ENCODE assay signal across 1 cellular context in the genomic region with DNA sequence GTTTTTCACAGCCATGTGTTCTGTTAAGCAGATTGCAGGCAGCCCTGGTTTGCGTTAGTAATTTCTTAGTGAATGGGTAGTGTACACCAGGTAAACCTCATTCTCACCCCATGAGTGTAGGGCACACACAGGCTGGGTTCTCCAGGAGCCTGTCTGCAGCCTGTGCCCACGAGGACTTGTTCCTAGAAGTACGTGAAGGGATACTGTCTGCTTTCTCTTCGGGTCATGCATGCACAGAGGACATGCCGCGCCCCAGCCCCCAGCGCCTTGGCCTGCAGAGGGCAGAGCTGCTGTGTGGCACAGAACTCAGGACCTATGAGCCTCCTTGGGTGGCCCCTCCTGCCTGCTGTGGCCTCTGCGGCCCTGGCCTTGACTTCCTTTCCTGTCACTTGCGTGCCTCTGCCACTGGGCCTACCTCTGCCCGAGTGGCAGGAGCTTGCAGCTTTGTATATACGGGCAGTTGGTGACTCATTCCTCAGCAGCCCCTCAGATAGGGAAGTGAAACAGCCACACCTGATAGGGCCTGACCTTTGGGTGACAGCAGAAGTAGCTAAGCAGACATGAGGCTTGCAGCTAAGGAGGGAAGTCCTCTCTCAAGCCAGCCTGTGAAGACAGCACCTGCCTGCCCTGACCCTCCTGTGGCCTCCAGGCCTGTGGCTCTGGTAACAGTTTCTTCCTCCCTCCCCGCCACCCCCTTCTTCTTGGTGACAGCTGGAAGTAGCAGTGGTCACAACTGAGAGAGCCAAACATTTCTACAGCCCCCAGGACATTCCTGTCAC.
TF ChIP-seq lines count a peak whose summit lies in the region.

No MANE protein-coding gene starts in this region.

TF ChIP-seq in HepG2, 621 proteins besides CTCF, POLR2A, EP300 and RAD21 (continued from another document and continues in another):
- TF ChIP-seq, protein P1, sequence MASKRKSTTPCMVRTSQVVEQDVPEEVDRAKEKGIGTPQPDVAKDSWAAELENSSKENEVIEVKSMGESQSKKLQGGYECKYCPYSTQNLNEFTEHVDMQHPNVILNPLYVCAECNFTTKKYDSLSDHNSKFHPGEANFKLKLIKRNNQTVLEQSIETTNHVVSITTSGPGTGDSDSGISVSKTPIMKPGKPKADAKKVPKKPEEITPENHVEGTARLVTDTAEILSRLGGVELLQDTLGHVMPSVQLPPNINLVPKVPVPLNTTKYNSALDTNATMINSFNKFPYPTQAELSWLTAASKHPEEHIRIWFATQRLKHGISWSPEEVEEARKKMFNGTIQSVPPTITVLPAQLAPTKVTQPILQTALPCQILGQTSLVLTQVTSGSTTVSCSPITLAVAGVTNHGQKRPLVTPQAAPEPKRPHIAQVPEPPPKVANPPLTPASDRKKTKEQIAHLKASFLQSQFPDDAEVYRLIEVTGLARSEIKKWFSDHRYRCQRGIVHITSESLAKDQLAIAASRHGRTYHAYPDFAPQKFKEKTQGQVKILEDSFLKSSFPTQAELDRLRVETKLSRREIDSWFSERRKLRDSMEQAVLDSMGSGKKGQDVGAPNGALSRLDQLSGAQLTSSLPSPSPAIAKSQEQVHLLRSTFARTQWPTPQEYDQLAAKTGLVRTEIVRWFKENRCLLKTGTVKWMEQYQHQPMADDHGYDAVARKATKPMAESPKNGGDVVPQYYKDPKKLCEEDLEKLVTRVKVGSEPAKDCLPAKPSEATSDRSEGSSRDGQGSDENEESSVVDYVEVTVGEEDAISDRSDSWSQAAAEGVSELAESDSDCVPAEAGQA (IDR thresholded peaks at IDR 0.05; ENCODE audit: low read depth): peak; percentile 9; the same call in 1 of the 2 replicates
- TF ChIP-seq, protein P1 (CRISPR knock-in tag; IDR thresholded peaks at IDR 0.05; ENCODE audit: borderline replicate concordance): no peak
- TF ChIP-seq THYN1 (CRISPR knock-in tag; IDR thresholded peaks at IDR 0.05; ENCODE audit: borderline replicate concordance, low read depth): peak; percentile 52; the same call in 1 of the 2 replicates
- no peak for TF ChIP-seq ZFP37 (CRISPR knock-in tag; IDR thresholded peaks at IDR 0.05; ENCODE audit: borderline replicate concordance)
- no peak for TF ChIP-seq ZNF543 (CRISPR knock-in tag; IDR thresholded peaks at IDR 0.05)
- no peak for TF ChIP-seq PAX8 (CRISPR knock-in tag; IDR thresholded peaks at IDR 0.05; ENCODE audit: borderline replicate concordance)
- peak; percentile 24; the same call in 1 of the 2 replicates for TF ChIP-seq PHF20 (CRISPR knock-in tag; IDR thresholded peaks at IDR 0.05)
- TF ChIP-seq ZBTB21 (CRISPR knock-in tag; IDR thresholded peaks at IDR 0.05): 0 out of 2 replicates have a peak, but pooled peaks have one; percentile 26
- no peak for TF ChIP-seq NONO (IDR thresholded peaks at IDR 0.05)
- TF ChIP-seq NONO (CRISPR knock-in tag; conservative IDR thresholded peaks at IDR 0.05): no peak
- no peak for TF ChIP-seq MTA3 (CRISPR knock-in tag; IDR thresholded peaks at IDR 0.05)
- TF ChIP-seq, protein P2, sequence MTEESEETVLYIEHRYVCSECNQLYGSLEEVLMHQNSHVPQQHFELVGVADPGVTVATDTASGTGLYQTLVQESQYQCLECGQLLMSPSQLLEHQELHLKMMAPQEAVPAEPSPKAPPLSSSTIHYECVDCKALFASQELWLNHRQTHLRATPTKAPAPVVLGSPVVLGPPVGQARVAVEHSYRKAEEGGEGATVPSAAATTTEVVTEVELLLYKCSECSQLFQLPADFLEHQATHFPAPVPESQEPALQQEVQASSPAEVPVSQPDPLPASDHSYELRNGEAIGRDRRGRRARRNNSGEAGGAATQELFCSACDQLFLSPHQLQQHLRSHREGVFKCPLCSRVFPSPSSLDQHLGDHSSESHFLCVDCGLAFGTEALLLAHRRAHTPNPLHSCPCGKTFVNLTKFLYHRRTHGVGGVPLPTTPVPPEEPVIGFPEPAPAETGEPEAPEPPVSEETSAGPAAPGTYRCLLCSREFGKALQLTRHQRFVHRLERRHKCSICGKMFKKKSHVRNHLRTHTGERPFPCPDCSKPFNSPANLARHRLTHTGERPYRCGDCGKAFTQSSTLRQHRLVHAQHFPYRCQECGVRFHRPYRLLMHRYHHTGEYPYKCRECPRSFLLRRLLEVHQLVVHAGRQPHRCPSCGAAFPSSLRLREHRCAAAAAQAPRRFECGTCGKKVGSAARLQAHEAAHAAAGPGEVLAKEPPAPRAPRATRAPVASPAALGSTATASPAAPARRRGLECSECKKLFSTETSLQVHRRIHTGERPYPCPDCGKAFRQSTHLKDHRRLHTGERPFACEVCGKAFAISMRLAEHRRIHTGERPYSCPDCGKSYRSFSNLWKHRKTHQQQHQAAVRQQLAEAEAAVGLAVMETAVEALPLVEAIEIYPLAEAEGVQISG (CRISPR knock-in tag; IDR thresholded peaks at IDR 0.05): no peak; the same call in 1 of the 2 replicates
- no peak for TF ChIP-seq SNRNP70 (IDR thresholded peaks at IDR 0.05; ENCODE audit: low read depth, low read length)
- TF ChIP-seq KLF15 (CRISPR knock-in tag; IDR thresholded peaks at IDR 0.05; ENCODE audit: borderline replicate concordance): no peak
- TF ChIP-seq, protein P3, sequence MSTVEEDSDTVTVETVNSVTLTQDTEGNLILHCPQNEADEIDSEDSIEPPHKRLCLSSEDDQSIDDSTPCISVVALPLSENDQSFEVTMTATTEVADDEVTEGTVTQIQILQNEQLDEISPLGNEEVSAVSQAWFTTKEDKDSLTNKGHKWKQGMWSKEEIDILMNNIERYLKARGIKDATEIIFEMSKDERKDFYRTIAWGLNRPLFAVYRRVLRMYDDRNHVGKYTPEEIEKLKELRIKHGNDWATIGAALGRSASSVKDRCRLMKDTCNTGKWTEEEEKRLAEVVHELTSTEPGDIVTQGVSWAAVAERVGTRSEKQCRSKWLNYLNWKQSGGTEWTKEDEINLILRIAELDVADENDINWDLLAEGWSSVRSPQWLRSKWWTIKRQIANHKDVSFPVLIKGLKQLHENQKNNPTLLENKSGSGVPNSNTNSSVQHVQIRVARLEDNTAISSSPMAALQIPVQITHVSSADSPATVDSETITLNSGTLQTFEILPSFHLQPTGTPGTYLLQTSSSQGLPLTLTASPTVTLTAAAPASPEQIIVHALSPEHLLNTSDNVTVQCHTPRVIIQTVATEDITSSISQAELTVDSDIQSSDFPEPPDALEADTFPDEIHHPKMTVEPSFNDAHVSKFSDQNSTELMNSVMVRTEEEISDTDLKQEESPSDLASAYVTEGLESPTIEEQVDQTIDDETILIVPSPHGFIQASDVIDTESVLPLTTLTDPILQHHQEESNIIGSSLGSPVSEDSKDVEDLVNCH (CRISPR knock-in tag; IDR thresholded peaks at IDR 0.05): no peak
- no peak for TF ChIP-seq ZFP36L1 (CRISPR knock-in tag; IDR thresholded peaks at IDR 0.05)
- no peak for TF ChIP-seq ZNF10 (CRISPR knock-in tag; IDR thresholded peaks at IDR 0.05; ENCODE audit: borderline replicate concordance, low read depth)
- no peak for TF ChIP-seq ZNF616 (CRISPR knock-in tag; IDR thresholded peaks at IDR 0.05; ENCODE audit: low read depth)
- TF ChIP-seq, protein P4, sequence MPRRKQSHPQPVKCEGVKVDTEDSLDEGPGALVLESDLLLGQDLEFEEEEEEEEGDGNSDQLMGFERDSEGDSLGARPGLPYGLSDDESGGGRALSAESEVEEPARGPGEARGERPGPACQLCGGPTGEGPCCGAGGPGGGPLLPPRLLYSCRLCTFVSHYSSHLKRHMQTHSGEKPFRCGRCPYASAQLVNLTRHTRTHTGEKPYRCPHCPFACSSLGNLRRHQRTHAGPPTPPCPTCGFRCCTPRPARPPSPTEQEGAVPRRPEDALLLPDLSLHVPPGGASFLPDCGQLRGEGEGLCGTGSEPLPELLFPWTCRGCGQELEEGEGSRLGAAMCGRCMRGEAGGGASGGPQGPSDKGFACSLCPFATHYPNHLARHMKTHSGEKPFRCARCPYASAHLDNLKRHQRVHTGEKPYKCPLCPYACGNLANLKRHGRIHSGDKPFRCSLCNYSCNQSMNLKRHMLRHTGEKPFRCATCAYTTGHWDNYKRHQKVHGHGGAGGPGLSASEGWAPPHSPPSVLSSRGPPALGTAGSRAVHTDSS (CRISPR knock-in tag; conservative IDR thresholded peaks at IDR 0.05): no peak
- no peak for TF ChIP-seq ZBTB20 (CRISPR knock-in tag; IDR thresholded peaks at IDR 0.05; ENCODE audit: borderline replicate concordance, low read depth)
- peak; percentile 15; the same call in 1 of the 2 replicates for TF ChIP-seq SP5 (CRISPR knock-in tag; IDR thresholded peaks at IDR 0.05; ENCODE audit: borderline replicate concordance, low read depth)
- TF ChIP-seq NKX3-1 (CRISPR knock-in tag; IDR thresholded peaks at IDR 0.05): no peak
- peak; percentile 63; the same call in 1 of the 2 replicates for TF ChIP-seq ZNF501 (CRISPR knock-in tag; IDR thresholded peaks at IDR 0.05)
- TF ChIP-seq SPEN (CRISPR knock-in tag; IDR thresholded peaks at IDR 0.05; ENCODE audit: low read depth): peak; percentile 87
- TF ChIP-seq, protein P5, sequence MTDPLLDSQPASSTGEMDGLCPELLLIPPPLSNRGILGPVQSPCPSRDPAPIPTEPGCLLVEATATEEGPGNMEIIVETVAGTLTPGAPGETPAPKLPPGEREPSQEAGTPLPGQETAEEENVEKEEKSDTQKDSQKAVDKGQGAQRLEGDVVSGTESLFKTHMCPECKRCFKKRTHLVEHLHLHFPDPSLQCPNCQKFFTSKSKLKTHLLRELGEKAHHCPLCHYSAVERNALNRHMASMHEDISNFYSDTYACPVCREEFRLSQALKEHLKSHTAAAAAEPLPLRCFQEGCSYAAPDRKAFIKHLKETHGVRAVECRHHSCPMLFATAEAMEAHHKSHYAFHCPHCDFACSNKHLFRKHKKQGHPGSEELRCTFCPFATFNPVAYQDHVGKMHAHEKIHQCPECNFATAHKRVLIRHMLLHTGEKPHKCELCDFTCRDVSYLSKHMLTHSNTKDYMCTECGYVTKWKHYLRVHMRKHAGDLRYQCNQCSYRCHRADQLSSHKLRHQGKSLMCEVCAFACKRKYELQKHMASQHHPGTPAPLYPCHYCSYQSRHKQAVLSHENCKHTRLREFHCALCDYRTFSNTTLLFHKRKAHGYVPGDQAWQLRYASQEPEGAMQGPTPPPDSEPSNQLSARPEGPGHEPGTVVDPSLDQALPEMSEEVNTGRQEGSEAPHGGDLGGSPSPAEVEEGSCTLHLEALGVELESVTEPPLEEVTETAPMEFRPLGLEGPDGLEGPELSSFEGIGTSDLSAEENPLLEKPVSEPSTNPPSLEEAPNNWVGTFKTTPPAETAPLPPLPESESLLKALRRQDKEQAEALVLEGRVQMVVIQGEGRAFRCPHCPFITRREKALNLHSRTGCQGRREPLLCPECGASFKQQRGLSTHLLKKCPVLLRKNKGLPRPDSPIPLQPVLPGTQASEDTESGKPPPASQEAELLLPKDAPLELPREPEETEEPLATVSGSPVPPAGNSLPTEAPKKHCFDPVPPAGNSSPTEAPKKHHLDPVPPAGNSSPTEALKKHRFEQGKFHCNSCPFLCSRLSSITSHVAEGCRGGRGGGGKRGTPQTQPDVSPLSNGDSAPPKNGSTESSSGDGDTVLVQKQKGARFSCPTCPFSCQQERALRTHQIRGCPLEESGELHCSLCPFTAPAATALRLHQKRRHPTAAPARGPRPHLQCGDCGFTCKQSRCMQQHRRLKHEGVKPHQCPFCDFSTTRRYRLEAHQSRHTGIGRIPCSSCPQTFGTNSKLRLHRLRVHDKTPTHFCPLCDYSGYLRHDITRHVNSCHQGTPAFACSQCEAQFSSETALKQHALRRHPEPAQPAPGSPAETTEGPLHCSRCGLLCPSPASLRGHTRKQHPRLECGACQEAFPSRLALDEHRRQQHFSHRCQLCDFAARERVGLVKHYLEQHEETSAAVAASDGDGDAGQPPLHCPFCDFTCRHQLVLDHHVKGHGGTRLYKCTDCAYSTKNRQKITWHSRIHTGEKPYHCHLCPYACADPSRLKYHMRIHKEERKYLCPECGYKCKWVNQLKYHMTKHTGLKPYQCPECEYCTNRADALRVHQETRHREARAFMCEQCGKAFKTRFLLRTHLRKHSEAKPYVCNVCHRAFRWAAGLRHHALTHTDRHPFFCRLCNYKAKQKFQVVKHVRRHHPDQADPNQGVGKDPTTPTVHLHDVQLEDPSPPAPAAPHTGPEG (CRISPR knock-in tag; IDR thresholded peaks at IDR 0.05): no peak
- no peak for TF ChIP-seq ETV6 (CRISPR knock-in tag; conservative IDR thresholded peaks at IDR 0.05)
- TF ChIP-seq, protein P6, sequence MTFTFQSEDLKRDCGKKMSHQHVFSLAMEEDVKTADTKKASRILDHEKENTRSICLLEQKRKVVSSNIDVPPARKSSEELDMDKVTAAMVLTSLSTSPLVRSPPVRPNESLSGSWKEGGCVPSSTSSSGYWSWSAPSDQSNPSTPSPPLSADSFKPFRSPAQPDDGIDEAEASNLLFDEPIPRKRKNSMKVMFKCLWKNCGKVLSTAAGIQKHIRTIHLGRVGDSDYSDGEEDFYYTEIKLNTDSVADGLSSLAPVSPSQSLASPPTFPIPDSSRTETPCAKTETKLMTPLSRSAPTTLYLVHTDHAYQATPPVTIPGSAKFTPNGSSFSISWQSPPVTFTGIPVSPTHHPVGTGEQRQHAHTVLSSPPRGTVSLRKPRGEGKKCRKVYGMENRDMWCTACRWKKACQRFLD (CRISPR knock-in tag; IDR thresholded peaks at IDR 0.05; ENCODE audit: borderline replicate concordance): no peak
- TF ChIP-seq ZNF75D (CRISPR knock-in tag; IDR thresholded peaks at IDR 0.05; ENCODE audit: borderline replicate concordance): no peak
- 0 out of 2 replicates have a peak, but pooled peaks have one; percentile 49 for TF ChIP-seq SOX13 (IDR thresholded peaks at IDR 0.05)
- peak in 1 of 2 experiments; percentile 82; a peak in 2 of 4 replicates for TF ChIP-seq SOX13 (CRISPR knock-in tag; conservative IDR thresholded peaks at IDR 0.05 in 1 of 2, IDR thresholded peaks at IDR 0.05 in 1 of 2)
- peak; percentile 60; the same call in 1 of the 2 replicates for TF ChIP-seq RFXANK (CRISPR knock-in tag; IDR thresholded peaks at IDR 0.05)
- TF ChIP-seq TAF1 (CRISPR knock-in tag; IDR thresholded peaks at IDR 0.05): no peak
- TF ChIP-seq ZNF431 (CRISPR knock-in tag; IDR thresholded peaks at IDR 0.05; ENCODE audit: borderline replicate concordance, low read depth): 0 out of 2 replicates have a peak, but pooled peaks have one; percentile 57
- no peak for TF ChIP-seq ZNF160 (CRISPR knock-in tag; IDR thresholded peaks at IDR 0.05)
